14 cellular contexts compared by ENCODE assay signal in the genomic region with DNA sequence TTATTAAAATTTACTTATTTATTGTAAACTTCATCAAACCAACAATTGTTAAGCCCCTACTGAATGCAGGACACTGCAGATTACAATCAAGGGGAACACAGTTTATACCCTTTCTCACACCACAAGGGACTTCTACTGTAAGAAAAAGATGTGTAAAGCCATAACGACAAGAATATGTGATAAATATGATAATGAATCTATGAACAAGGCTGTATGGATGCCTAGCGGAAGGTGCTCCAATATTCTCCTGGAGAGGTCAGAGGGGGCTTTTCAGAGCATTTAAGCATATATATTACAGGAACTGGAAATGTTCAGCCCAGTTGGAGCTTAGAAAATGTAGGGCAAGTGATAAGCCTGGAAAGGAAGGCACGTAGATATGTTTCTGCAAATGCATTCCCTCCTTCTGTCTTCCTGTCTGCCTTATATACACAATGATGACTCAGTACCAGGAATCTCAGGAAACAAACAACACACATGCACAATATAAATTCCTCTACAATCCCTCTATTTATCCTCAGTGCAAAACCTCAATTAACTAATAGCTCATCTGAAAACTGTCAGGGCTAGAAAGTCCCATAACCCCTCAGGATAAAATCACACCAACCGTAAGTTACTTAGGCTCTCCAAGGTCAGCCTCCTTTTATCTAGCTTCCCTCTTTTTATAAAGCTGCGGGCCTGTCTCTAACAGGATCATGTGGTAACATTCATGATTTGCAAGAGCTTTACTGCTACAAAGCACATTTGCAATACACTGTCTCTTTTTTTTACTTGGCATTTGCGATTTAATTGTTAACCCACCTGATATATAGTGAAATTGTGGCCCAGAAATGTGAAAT.
DNase-seq lines count a peak whose midpoint lies in the region; TF ChIP-seq lines count a peak whose summit lies in the region.
"Had no signal": no experiment of that assay in that cellular context is flagged by ENCODE, and none has a peak within 500 bp of the region (broad histone marks: within the 10 kb centered on the region; RNA-seq: fewer than 3 reads in every experiment).

No MANE protein-coding gene starts in this region.

- BruUV-seq in Caco-2 (replicated peaks; lab: Mats Ljungman, UMichigan): no TSS peak

- POLR2A ChIA-PET in Caco-2 (lab: Charles Lee): interaction anchor here (0.6 kb wide), 1 partner anchor 802 kb away, joined by 3 read pairs; a partner anchor contains a TSS

- CTCF ChIA-PET in Caco-2 (lab: Charles Lee): interaction anchor here (0.6 to 0.8 kb wide), 2 partner anchors 199 to 807 kb away, joined by 3 to 5 read pairs; no protein-coding TSS in a partner anchor

- intact Hi-C loops in Caco-2 (cut with micrococcal nuclease; ENCODE audit: unreplicated experiment): loop anchor here (1.0 kb wide), 1 partner anchor 199 kb away; no protein-coding TSS in a partner anchor
- intact Hi-C loops in activated CD4-positive, alpha-beta T cell treated with anti-CD3 and anti-CD28 coated beads, Interleukin-2, amount 10 ng/mL, durations not matched to agents 24 days and 14 days (cut with micrococcal nuclease): no loop called here

- H3K4me1 ChIP-seq in Caco-2: peaks cover 32% of the 10 kb centered on the region
- H3K4me1 ChIP-seq in mesodermal cell (ENCODE audit: control insufficient read depth, insufficient read depth, low read length, poor library complexity, severe bottlenecking): peaks cover 17% of the 10 kb centered on the region

- TF ChIP-seq CTCF in Caco-2 (IDR thresholded peaks at IDR 0.05; ENCODE audit: insufficient read depth in 1 of 2, low read depth in 1 of 2, low read length in 1 of 2, severe bottlenecking in 1 of 2, unreplicated experiment in 1 of 2): no peak

- peak overlapping the region; percentile 79 for H3K27ac ChIP-seq in mesodermal cell (ENCODE audit: low read depth, low read length, severe bottlenecking)

- H3K4me1 Mint-ChIP-seq in Caco-2 (ENCODE audit: low read depth, unreplicated experiment): peaks cover 36% of the 10 kb centered on the region
- peaks cover 3% of the 10 kb centered on the region for H3K4me1 Mint-ChIP-seq in activated CD4-positive, alpha-beta T cell treated with anti-CD3 and anti-CD28 coated beads, Interleukin-2, amount 10 ng/mL, durations not matched to agents 24 days and 14 days
- H3K4me1 Mint-ChIP-seq: activated T-helper 17 cell treated with anti-CD3 and anti-CD28 coated beads, Interleukin-2, amount 50 U/mL, for 72 hours had no signal

- H3K9me3 ChIP-seq in Caco-2 (0 out of 2 replicates have a peak, but pooled peaks cover under 1% of the 10 kb centered on the region), mesodermal cell (ENCODE audit: control insufficient read depth, low read length) (no peaks in the 10 kb centered on the region)
- H3K9me3 ChIP-seq: gastroesophageal sphincter, MG63 had no signal

- H3K27me3 Mint-ChIP-seq in Caco-2 (ENCODE audit: insufficient read depth, unreplicated experiment): no peaks in the 10 kb centered on the region
- H3K27me3 Mint-ChIP-seq in activated CD4-positive, alpha-beta T cell treated with anti-CD3 and anti-CD28 coated beads, Interleukin-2, amount 10 ng/mL, durations not matched to agents 24 days and 14 days: no peaks in the 10 kb centered on the region
- H3K27me3 Mint-ChIP-seq: activated T-helper 17 cell treated with anti-CD3 and anti-CD28 coated beads, Interleukin-2, amount 50 U/mL, for 72 hours; central memory CD8-positive, alpha-beta T cell had no signal

- H3K4me3 ChIP-seq in Caco-2 (ENCODE audit: low read depth, low read length): no peak overlapping the region
- H3K4me3 ChIP-seq in mesodermal cell (ENCODE audit: extremely low read depth, insufficient read depth, low read length, poor library complexity, severe bottlenecking): no peak overlapping the region
- H3K4me3 ChIP-seq: gastroesophageal sphincter, MG63 had no signal

- peaks cover 22% of the 10 kb centered on the region for H3K36me3 Mint-ChIP-seq in Caco-2 (ENCODE audit: insufficient read depth, unreplicated experiment)
- H3K36me3 Mint-ChIP-seq in activated CD4-positive, alpha-beta T cell treated with anti-CD3 and anti-CD28 coated beads, Interleukin-2, amount 10 ng/mL, durations not matched to agents 24 days and 14 days (ENCODE audit: low read depth): peaks cover 7% of the 10 kb centered on the region

- 97 to 100% methylated on average over 2 to 3 of the region's 6 CpGs for WGBS in mesodermal cell (ENCODE audit: insufficient coverage in 2 of 2), 2 experiments

- H3K4me3 Mint-ChIP-seq in Caco-2 (ENCODE audit: unreplicated experiment): no peak overlapping the region
- H3K4me3 Mint-ChIP-seq in activated CD4-positive, alpha-beta T cell treated with anti-CD3 and anti-CD28 coated beads, Interleukin-2, amount 10 ng/mL, durations not matched to agents 24 days and 14 days: no peak overlapping the region
- H3K4me3 Mint-ChIP-seq: activated T-helper 17 cell treated with anti-CD3 and anti-CD28 coated beads, Interleukin-2, amount 50 U/mL, for 72 hours; central memory CD8-positive, alpha-beta T cell; T-helper 1 cell treated with Interleukin-12 subunit alpha and Interleukin-12 subunit beta and Interleukin-4 antibody, amounts not matched to agents 30 μg/mL and 1 μg/mL, for 36 hours had no signal

- H3K27me3 ChIP-seq in Caco-2 (replicated peaks; ENCODE audit: control insufficient read depth, insufficient read depth, low read length): no peaks in the 10 kb centered on the region
- H3K27me3 ChIP-seq: gastroesophageal sphincter, MG63 had no signal

- DNase-seq in Caco-2 (peak in 1 of 2 experiments; percentile 34), NCI-H226 (peak; percentile 71), dermis blood vessel endothelial cell (peak; percentile 62), NCI-H1694 treated with DMSO at 0.1 percent for 48 hours (lab: John Stamatoyannopoulos, UW) (no peak), mesenteric fat pad (ENCODE audit: low spot score) (no peak)
- DNase-seq in activated CD4-positive, alpha-beta T cell treated with anti-CD3 and anti-CD28 coated beads, Interleukin-2, amount 10 ng/mL, durations not matched to agents 24 days and 14 days: no peak
- no peak for DNase-seq in activated effector memory CD4-positive, alpha-beta T cell treated with anti-CD3 and anti-CD28 coated beads, Interleukin-2, amount 50 U/mL, for 16 hours
- DNase-seq: activated CD4-positive, alpha-beta T cell treated with anti-CD3 and anti-CD28 coated beads, Interleukin-2, amount 50 U/mL, for 1 hour; MG63 had no signal

- H3K9me3 Mint-ChIP-seq in Caco-2 (ENCODE audit: unreplicated experiment): no peaks in the 10 kb centered on the region
- H3K9me3 Mint-ChIP-seq in activated CD4-positive, alpha-beta T cell treated with anti-CD3 and anti-CD28 coated beads, Interleukin-2, amount 10 ng/mL, durations not matched to agents 24 days and 14 days: peaks cover 5% of the 10 kb centered on the region
- H3K9me3 Mint-ChIP-seq: activated T-helper 17 cell treated with anti-CD3 and anti-CD28 coated beads, Interleukin-2, amount 50 U/mL, for 72 hours; central memory CD8-positive, alpha-beta T cell; T-helper 1 cell treated with Interleukin-12 subunit alpha and Interleukin-12 subunit beta and Interleukin-4 antibody, amounts not matched to agents 30 μg/mL and 1 μg/mL, for 36 hours had no signal

- H3K27ac Mint-ChIP-seq in Caco-2 (ENCODE audit: unreplicated experiment): peak overlapping the region; percentile 39
- no peak overlapping the region for H3K27ac Mint-ChIP-seq in activated CD4-positive, alpha-beta T cell treated with anti-CD3 and anti-CD28 coated beads, Interleukin-2, amount 10 ng/mL, durations not matched to agents 24 days and 14 days
- H3K27ac Mint-ChIP-seq: activated T-helper 17 cell treated with anti-CD3 and anti-CD28 coated beads, Interleukin-2, amount 50 U/mL, for 72 hours; T-helper 1 cell treated with Interleukin-12 subunit alpha and Interleukin-12 subunit beta and Interleukin-4 antibody, amounts not matched to agents 30 μg/mL and 1 μg/mL, for 36 hours had no signal

- H3K36me3 ChIP-seq in Caco-2 (ENCODE audit: control insufficient read depth, insufficient read depth, low read length): no peaks in the 10 kb centered on the region; the same call in 1 of the 2 replicates
- H3K36me3 ChIP-seq in mesodermal cell (ENCODE audit: control insufficient read depth, insufficient read depth, low read length): peaks cover 12% of the 10 kb centered on the region
- H3K36me3 ChIP-seq: MG63 had no signal

Comparison
In these comparisons a context has a peak if more than half of its experiments do, and no peak if none do; other contexts are left out.
1. DNase-seq: peak in NCI-H226 (single experiment) and dermis blood vessel endothelial cell (single experiment); none in NCI-H1694 treated with DMSO at 0.1 percent for 48 hours (single experiment), activated CD4-positive, alpha-beta T cell treated with anti-CD3 and anti-CD28 coated beads, Interleukin-2, amount 10 ng/mL, durations not matched to agents 24 days and 14 days (single experiment), mesenteric fat pad (single experiment) and activated effector memory CD4-positive, alpha-beta T cell treated with anti-CD3 and anti-CD28 coated beads, Interleukin-2, amount 50 U/mL, for 16 hours (single experiment).